32 cellular contexts compared by ENCODE assay signal in genomic region chr3:14359348-14359747, GRCh38.
"Had no signal": no experiment of that assay in that cellular context is flagged by ENCODE, and none has a peak within 500 bp of the region (broad histone marks: within the 10 kb centered on the region; RNA-seq: fewer than 3 reads in every experiment).

No MANE protein-coding gene starts in this region.

- H3K4me3 Mint-ChIP-seq: activated CD4-positive, alpha-beta memory T cell treated with anti-CD3 and anti-CD28 coated beads for 36 hours; activated CD4-positive, alpha-beta T cell treated with anti-CD3 and anti-CD28 coated beads for 36 hours; activated CD4-positive, alpha-beta T cell treated with anti-CD3 and anti-CD28 coated beads, Interleukin-2, amount 10 ng/mL, durations not matched to agents 24 days and 14 days; activated CD8-positive, alpha-beta memory T cell treated with anti-CD3 and anti-CD28 coated beads, Interleukin-2, amount 10 ng/mL, durations not matched to agents 7 days and 5 days; activated CD8-positive, alpha-beta T cell treated with anti-CD3 and anti-CD28 coated beads, Interleukin-2, amount 10 ng/mL, durations not matched to agents 7 days and 5 days; activated naive CD4-positive, alpha-beta T cell treated with anti-CD3 and anti-CD28 coated beads, Interleukin-2, amount 10 ng/mL, durations not matched to agents 7 days and 5 days; activated naive CD8-positive, alpha-beta T cell; activated T-helper 1 cell treated with anti-CD3 and anti-CD28 coated beads, Interleukin-12 subunit alpha, Interleukin-12 subunit beta, Interleukin-2, Interleukin-4 antibody, amounts not matched to agents 30 ng/mL and 10 ng/mL and 1 ng/mL, durations not matched to agents 14 hours and 24 hours and 36 hours; central memory CD8-positive, alpha-beta T cell had no signal

- H3K9me3 Mint-ChIP-seq: activated CD4-positive, alpha-beta memory T cell treated with anti-CD3 and anti-CD28 coated beads for 36 hours; activated CD4-positive, alpha-beta T cell treated with anti-CD3 and anti-CD28 coated beads, Interleukin-2, amount 10 ng/mL, durations not matched to agents 24 days and 14 days; activated naive CD4-positive, alpha-beta T cell treated with anti-CD3 and anti-CD28 coated beads, Interleukin-2, amount 10 ng/mL, durations not matched to agents 7 days and 5 days; activated T-helper 1 cell treated with anti-CD3 and anti-CD28 coated beads, Interleukin-12 subunit alpha, Interleukin-12 subunit beta, Interleukin-2, Interleukin-4 antibody, amounts not matched to agents 30 ng/mL and 10 ng/mL and 1 ng/mL, durations not matched to agents 14 hours and 24 hours and 36 hours; central memory CD8-positive, alpha-beta T cell had no signal

- DNase-seq: activated CD4-positive, alpha-beta memory T cell treated with anti-CD3 and anti-CD28 coated beads for 36 hours; activated CD4-positive, alpha-beta T cell treated with anti-CD3 and anti-CD28 coated beads for 36 hours; activated CD4-positive, alpha-beta T cell treated with anti-CD3 and anti-CD28 coated beads, Interleukin-2, amount 10 ng/mL, durations not matched to agents 24 days and 14 days; activated CD4-positive, CD25-positive, alpha-beta regulatory T cell; activated CD4-positive, CD25-positive, alpha-beta regulatory T cell treated with anti-CD3 and anti-CD28 coated beads, Interleukin-2, amount 50 U/mL, for 72 hours; activated CD8-positive, alpha-beta memory T cell treated with anti-CD3 and anti-CD28 coated beads, Interleukin-2, amount 10 ng/mL, durations not matched to agents 7 days and 5 days; activated CD8-positive, alpha-beta memory T cell treated with anti-CD3 and anti-CD28 coated beads, Interleukin-2, amount 50 U/mL, for 4 hours; activated CD8-positive, alpha-beta T cell treated with anti-CD3 and anti-CD28 coated beads, Interleukin-2, amount 10 ng/mL, durations not matched to agents 7 days and 5 days; activated gamma-delta T cell; activated naive CD4-positive, alpha-beta T cell; activated naive CD4-positive, alpha-beta T cell treated with anti-CD3 and anti-CD28 coated beads, Interleukin-2, amount 10 ng/mL, durations not matched to agents 7 days and 5 days; activated T-cell treated with anti-CD3 and anti-CD28 coated beads, Interleukin-2, amount 50 U/mL, for 1 hour; activated T-cell treated with anti-CD3 and anti-CD28 coated beads, Interleukin-2, amount 50 U/mL, for 48 hours; amniotic stem cell; anterior cingulate cortex; brain microvascular endothelial cell; cortex of kidney; dermis blood vessel endothelial cell; effector CD8-positive, alpha-beta T cell; foreskin fibroblast; head of caudate nucleus; T-helper 2 cell had no signal

- FAIRE-seq: astrocyte, bronchial epithelial cell, colon, endometrium, endothelial cell of umbilical vein, frontal cortex had no signal

- H3K27me3 Mint-ChIP-seq: activated CD4-positive, alpha-beta memory T cell treated with anti-CD3 and anti-CD28 coated beads for 36 hours; activated CD4-positive, alpha-beta T cell treated with anti-CD3 and anti-CD28 coated beads for 36 hours; activated CD4-positive, alpha-beta T cell treated with anti-CD3 and anti-CD28 coated beads, Interleukin-2, amount 10 ng/mL, durations not matched to agents 24 days and 14 days; activated naive CD8-positive, alpha-beta T cell; central memory CD8-positive, alpha-beta T cell had no signal

- H3K27ac Mint-ChIP-seq: activated CD4-positive, alpha-beta memory T cell treated with anti-CD3 and anti-CD28 coated beads for 36 hours; activated CD4-positive, alpha-beta T cell treated with anti-CD3 and anti-CD28 coated beads for 36 hours; activated CD4-positive, alpha-beta T cell treated with anti-CD3 and anti-CD28 coated beads, Interleukin-2, amount 10 ng/mL, durations not matched to agents 24 days and 14 days; activated CD8-positive, alpha-beta memory T cell treated with anti-CD3 and anti-CD28 coated beads, Interleukin-2, amount 10 ng/mL, durations not matched to agents 7 days and 5 days; activated CD8-positive, alpha-beta T cell treated with anti-CD3 and anti-CD28 coated beads, Interleukin-2, amount 10 ng/mL, durations not matched to agents 7 days and 5 days; activated naive CD4-positive, alpha-beta T cell treated with anti-CD3 and anti-CD28 coated beads, Interleukin-2, amount 10 ng/mL, durations not matched to agents 7 days and 5 days; activated naive CD8-positive, alpha-beta T cell; activated T-helper 1 cell treated with anti-CD3 and anti-CD28 coated beads, Interleukin-12 subunit alpha, Interleukin-12 subunit beta, Interleukin-2, Interleukin-4 antibody, amounts not matched to agents 30 ng/mL and 10 ng/mL and 1 ng/mL, durations not matched to agents 14 hours and 24 hours and 36 hours had no signal

- H3K36me3 Mint-ChIP-seq: activated CD4-positive, alpha-beta memory T cell treated with anti-CD3 and anti-CD28 coated beads for 36 hours; activated CD8-positive, alpha-beta memory T cell treated with anti-CD3 and anti-CD28 coated beads, Interleukin-2, amount 10 ng/mL, durations not matched to agents 7 days and 5 days; activated naive CD4-positive, alpha-beta T cell treated with anti-CD3 and anti-CD28 coated beads, Interleukin-2, amount 10 ng/mL, durations not matched to agents 7 days and 5 days; activated naive CD8-positive, alpha-beta T cell had no signal

- H3K4me1 Mint-ChIP-seq: activated CD4-positive, alpha-beta T cell treated with anti-CD3 and anti-CD28 coated beads for 36 hours; activated CD4-positive, alpha-beta T cell treated with anti-CD3 and anti-CD28 coated beads, Interleukin-2, amount 10 ng/mL, durations not matched to agents 24 days and 14 days; activated naive CD4-positive, alpha-beta T cell treated with anti-CD3 and anti-CD28 coated beads, Interleukin-2, amount 10 ng/mL, durations not matched to agents 7 days and 5 days; central memory CD8-positive, alpha-beta T cell had no signal

- H3K27ac ChIP-seq: brain microvascular endothelial cell, epithelial cell of prostate had no signal

- H3K36me3 ChIP-seq: brain microvascular endothelial cell had no signal

- ATAC-seq: activated CD4-positive, alpha-beta T cell treated with anti-CD3 and anti-CD28 coated beads for 36 hours; activated CD8-positive, alpha-beta memory T cell treated with anti-CD3 and anti-CD28 coated beads, Interleukin-2, amount 10 ng/mL, durations not matched to agents 7 days and 5 days; activated CD8-positive, alpha-beta T cell treated with anti-CD3 and anti-CD28 coated beads, Interleukin-2, amount 10 ng/mL, durations not matched to agents 7 days and 5 days had no signal
